In genomic region chr15:62403164-62403809, GRCh38 we compare ENCODE assay signal across 9 cellular contexts. TPM values are rescaled to one million over a fixed set of nuclear protein-coding genes. Genes with fewer than 3 reads are reported as not detected.
DNase-seq lines count a peak whose midpoint lies in the region; ATAC-seq, FAIRE-seq and TF ChIP-seq lines count a peak whose summit lies in the region.
"Had no signal": no experiment of that assay in that cellular context is flagged by ENCODE, and none has a peak within 500 bp of the region (broad histone marks: within the 10 kb centered on the region; RNA-seq: fewer than 3 reads in every experiment).

No MANE protein-coding gene starts in this region.

- H3K27ac ChIP-seq in RWPE1 (peak overlapping the region; percentile 57; the same call in 1 of the 2 replicates), hepatocyte (no peak overlapping the region)

- H2AFZ ChIP-seq in hepatocyte: no peak overlapping the region

- TF ChIP-seq CTCF in RWPE1 (conservative IDR thresholded peaks at IDR 0.05; ENCODE audit: low read depth) (no peak), fibroblast of mammary gland (conservative IDR thresholded peaks at IDR 0.05; ENCODE audit: control insufficient read depth, insufficient read depth, low read depth, low read length) (no peak), hepatocyte (IDR thresholded peaks at IDR 0.05; ENCODE audit: poor library complexity) (no peak)

- 90% methylated on average over 8 of the region's 8 CpGs for WGBS in hepatocyte (ENCODE audit: low lambda C conversion rate, missing lambda C conversion rate)

- CTCF ChIA-PET in RWPE1 (lab: Yijun Ruan, JAX): no interaction called here

- no peak overlapping the region for H3K4me2 ChIP-seq in hepatocyte

- H4K20me1 ChIP-seq in hepatocyte (ENCODE audit: insufficient read depth, poor library complexity, severe bottlenecking): no peaks in the 10 kb centered on the region

- no peak for TF ChIP-seq POLR2A in H54 (IDR thresholded peaks at IDR 0.05; ENCODE audit: low read depth, low read length)

- H3K36me3 ChIP-seq in hepatocyte (replicated peaks; ENCODE audit: insufficient read depth, low read depth): no peaks in the 10 kb centered on the region
- H3K36me3 ChIP-seq: spleen had no signal

- POLR2A ChIA-PET in RWPE1 (lab: Yijun Ruan, JAX; ENCODE audit: low non-redundant PET): no interaction called here

- H3K4me3 ChIP-seq in fibroblast of mammary gland (ENCODE audit: control insufficient read depth, low read depth, low read length) (no peak overlapping the region), hepatocyte (no peak overlapping the region)
- H3K4me3 ChIP-seq: spleen had no signal

- peaks cover 55% of the 10 kb centered on the region for H3K79me2 ChIP-seq in hepatocyte

- H3K9me2 ChIP-seq in hepatocyte (replicated peaks; ENCODE audit: insufficient read depth): no peaks in the 10 kb centered on the region

- DNase-seq in H54 (ENCODE audit: insufficient read length, low spot score) (peak; percentile 51), RWPE1 (ENCODE audit: low spot score) (peak; percentile 79), fibroblast of mammary gland (ENCODE audit: low read depth) (peak; percentile 86), renal cortical epithelial cell (ENCODE audit: low read depth) (peak; percentile 61), NCI-H526 (lab: John Stamatoyannopoulos, UW) (no peak), hepatocyte (ENCODE audit: low spot score) (no peak), globus pallidus (ENCODE audit: low spot score) (no peak)
- DNase-seq: spleen had no signal

- H3K4me1 ChIP-seq in hepatocyte (ENCODE audit: insufficient read depth): no peaks in the 10 kb centered on the region
- H3K4me1 ChIP-seq: spleen had no signal

- no peaks in the 10 kb centered on the region for H3K9me3 ChIP-seq in hepatocyte (ENCODE audit: low read depth)

- no peak for ATAC-seq in HG02970 (IDR thresholded peaks at IDR 0.05; ENCODE audit: low FRiP score, unreplicated experiment)

- H3K27me3 ChIP-seq in hepatocyte: no peaks in the 10 kb centered on the region

- FAIRE-seq in H54 (lab: Jason Lieb, UNC): no peak

RNA-seq across cellular contexts. Expression of gene TLN2, which starts 12.9 kb away (rescaled TPM):
- total RNA-seq in renal cortical epithelial cell (10.4 and 36.8 TPM in 2 replicates), hepatocyte (16.2 and 19.8 TPM in 2 replicates)
- polyA plus RNA-seq in hepatocyte: 11.1 and 14.5 TPM in 2 replicates

Comparison
In these comparisons a context has a peak if more than half of its experiments do, and no peak if none do; other contexts are left out.
1. DNase-seq: peak in H54 (single experiment), RWPE1 (single experiment), fibroblast of mammary gland (single experiment) and renal cortical epithelial cell (single experiment); none in NCI-H526 (0 of 2), hepatocyte (single experiment) and globus pallidus (single experiment).